In genomic region chr3:13016083-13016725, GRCh38 we compare ENCODE assay signal across 1 cellular context.
TF ChIP-seq lines count a peak whose summit lies in the region.

No MANE protein-coding gene starts in this region.

TF ChIP-seq in HepG2, 621 proteins besides CTCF, POLR2A, EP300 and RAD21:
- TF ChIP-seq ARID4A (CRISPR knock-in tag; IDR thresholded peaks at IDR 0.05; ENCODE audit: borderline replicate concordance) (no peak), ETV6 (CRISPR knock-in tag; conservative IDR thresholded peaks at IDR 0.05) (no peak), ASH2L (IDR thresholded peaks at IDR 0.05; ENCODE audit: insufficient read length, low read depth, low read length) (no peak), TFDP1 (CRISPR knock-in tag; IDR thresholded peaks at IDR 0.05; ENCODE audit: borderline replicate concordance) (no peak), POGZ (CRISPR knock-in tag; IDR thresholded peaks at IDR 0.05) (no peak), ZNF142 (CRISPR knock-in tag; IDR thresholded peaks at IDR 0.05) (no peak), KDM3A (CRISPR knock-in tag; IDR thresholded peaks at IDR 0.05; ENCODE audit: low read depth) (no peak), ZNF333 (CRISPR knock-in tag; IDR thresholded peaks at IDR 0.05; ENCODE audit: borderline replicate concordance) (no peak), ZNF326 (CRISPR knock-in tag; IDR thresholded peaks at IDR 0.05; ENCODE audit: borderline replicate concordance) (no peak), KIAA2018 (CRISPR knock-in tag; IDR thresholded peaks at IDR 0.05; ENCODE audit: borderline replicate concordance) (no peak), NCOR1 (IDR thresholded peaks at IDR 0.05; ENCODE audit: borderline replicate concordance, low read length) (no peak), ZNF10 (CRISPR knock-in tag; IDR thresholded peaks at IDR 0.05; ENCODE audit: borderline replicate concordance, low read depth) (no peak)
